Comparison of ENCODE assay signal across 1 cellular context in the genomic region with DNA sequence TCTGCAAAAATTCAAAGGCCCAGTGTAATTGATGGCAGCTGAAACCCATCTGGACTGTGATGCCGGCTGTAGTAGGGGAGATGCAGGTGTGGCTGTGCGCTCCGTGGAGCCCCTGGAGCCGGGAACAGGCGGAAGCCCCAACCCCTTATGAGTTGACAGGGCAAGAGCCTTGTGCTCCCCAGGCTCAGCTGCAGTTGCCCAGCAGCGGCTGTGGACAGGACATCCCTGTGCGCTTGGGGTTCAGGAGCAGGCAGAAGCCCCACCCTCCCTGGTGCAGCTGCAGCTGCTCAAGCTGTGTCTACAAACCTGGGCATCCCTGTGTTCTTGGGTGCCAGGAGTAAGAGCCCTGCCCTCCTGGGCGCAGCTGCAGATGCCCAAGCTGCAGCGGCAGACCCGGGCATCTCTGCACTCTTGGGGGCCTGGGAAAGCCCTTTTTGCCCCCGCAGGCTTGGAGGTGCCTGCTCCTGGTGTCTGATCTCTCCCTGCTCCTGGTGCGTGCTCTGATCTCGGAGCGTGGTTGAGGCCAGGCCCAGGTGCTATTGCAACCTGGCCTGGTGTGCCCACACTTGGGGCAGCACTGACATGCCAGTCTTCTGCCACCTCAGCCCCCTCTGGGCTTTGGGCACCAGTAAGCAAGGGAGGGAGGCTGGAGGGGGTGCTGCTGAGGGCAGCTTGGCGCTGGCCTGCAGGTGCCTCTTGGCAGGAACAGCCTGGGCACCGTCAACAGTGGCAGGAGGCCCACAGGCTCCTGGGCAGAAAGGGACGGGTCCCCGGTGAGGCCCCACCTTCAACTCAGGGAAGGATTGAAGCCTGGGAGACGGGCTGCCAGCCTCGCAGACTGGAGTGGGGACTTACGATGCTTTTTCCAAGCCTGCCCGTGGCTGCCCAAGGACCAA.
TF ChIP-seq lines count a peak whose summit lies in the region.

No MANE protein-coding gene starts in this region.

TF ChIP-seq in H1, 55 proteins besides CTCF, POLR2A, EP300 and RAD21:
- TF ChIP-seq EGR1 (IDR thresholded peaks at IDR 0.05; ENCODE audit: borderline replicate concordance, low read depth, low read length): no peak
